21 cellular contexts compared by ENCODE assay signal in genomic region chr4:85703098-85703497, GRCh38.
DNase-seq lines count a peak whose midpoint lies in the region; TF ChIP-seq lines count a peak whose summit lies in the region.
"Had no signal": no experiment of that assay in that cellular context is flagged by ENCODE, and none has a peak within 500 bp of the region (broad histone marks: within the 10 kb centered on the region; RNA-seq: fewer than 3 reads in every experiment).

No MANE protein-coding gene starts in this region.

- H3K4me1 Mint-ChIP-seq in neural crest cell, result peaks cover 17% of the 10 kb centered on the region
- no peaks in the 10 kb centered on the region for H3K4me1 Mint-ChIP-seq in progenitor cell of endocrine pancreas (ENCODE audit: low read depth)
- H3K4me1 Mint-ChIP-seq: activated naive CD8-positive, alpha-beta T cell treated with anti-CD3 and anti-CD28 coated beads, Interleukin-2, amount 10 ng/mL, durations not matched to agents 7 days and 5 days; central memory CD8-positive, alpha-beta T cell had no signal

- no peaks in the 10 kb centered on the region for H3K36me3 ChIP-seq in Karpas-422 (ENCODE audit: insufficient read depth, low read length)
- H3K36me3 ChIP-seq: WERI-Rb-1 had no signal

- no peaks in the 10 kb centered on the region for H3K27me3 ChIP-seq in Karpas-422 (ENCODE audit: low read length)

- H3K27ac ChIP-seq in Karpas-422 (ENCODE audit: low read length), result peak overlapping the region; percentile 94
- H3K27ac ChIP-seq: parathyroid adenoma, WERI-Rb-1 had no signal

- H3K9me3 Mint-ChIP-seq in neural crest cell (peaks cover 3% of the 10 kb centered on the region), progenitor cell of endocrine pancreas (ENCODE audit: low read depth) (no peaks in the 10 kb centered on the region)
- H3K9me3 Mint-ChIP-seq: activated CD8-positive, alpha-beta T cell treated with anti-CD3 and anti-CD28 coated beads for 36 hours had no signal

- peaks cover 48% of the 10 kb centered on the region for H3K4me1 ChIP-seq in Karpas-422 (ENCODE audit: low read length)
- H3K4me1 ChIP-seq: parathyroid adenoma had no signal

- H3K27me3 Mint-ChIP-seq in neural crest cell (ENCODE audit: low read depth) (no peaks in the 10 kb centered on the region), progenitor cell of endocrine pancreas (no peaks in the 10 kb centered on the region)
- H3K27me3 Mint-ChIP-seq: activated CD8-positive, alpha-beta T cell treated with anti-CD3 and anti-CD28 coated beads for 36 hours; activated naive CD8-positive, alpha-beta T cell treated with anti-CD3 and anti-CD28 coated beads, Interleukin-2, amount 10 ng/mL, durations not matched to agents 7 days and 5 days; CD4-positive, alpha-beta T cell; central memory CD8-positive, alpha-beta T cell had no signal

- H3K36me3 Mint-ChIP-seq in neural crest cell (ENCODE audit: low read depth), result peaks cover 2% of the 10 kb centered on the region
- no peaks in the 10 kb centered on the region for H3K36me3 Mint-ChIP-seq in progenitor cell of endocrine pancreas (ENCODE audit: insufficient read depth)
- H3K36me3 Mint-ChIP-seq: activated naive CD8-positive, alpha-beta T cell treated with anti-CD3 and anti-CD28 coated beads, Interleukin-2, amount 10 ng/mL, durations not matched to agents 7 days and 5 days had no signal

- no peak overlapping the region for H2AFZ ChIP-seq in Karpas-422 (ENCODE audit: low read length)
- H2AFZ ChIP-seq: parathyroid adenoma had no signal

- H3K9me2 ChIP-seq in Karpas-422 (replicated peaks; ENCODE audit: insufficient read depth, low read length), result no peaks in the 10 kb centered on the region

- no peaks in the 10 kb centered on the region for H4K20me1 ChIP-seq in Karpas-422 (ENCODE audit: insufficient read depth, low read depth, low read length)

- DNase-seq in AG08395 (ENCODE audit: low spot score) (peak; percentile 21), Karpas-422 (no peak), choroid plexus epithelial cell (ENCODE audit: low read depth) (peak; percentile 25), neural crest cell (ENCODE audit: low read depth, low spot score) (no peak), amniotic stem cell (lab: John Stamatoyannopoulos, UW) (no peak), progenitor cell of endocrine pancreas (ENCODE audit: low spot score, unreplicated experiment) (no peak), NCI-H1436 treated with DMSO at 0.1 percent for 48 hours (lab: John Stamatoyannopoulos, UW) (no peak), activated gamma-delta T cell treated with Interleukin-2 at 50 U/mL for 16 hours (no peak)
- DNase-seq: activated CD8-positive, alpha-beta T cell treated with anti-CD3 and anti-CD28 coated beads for 36 hours; activated naive CD8-positive, alpha-beta T cell treated with anti-CD3 and anti-CD28 coated beads, Interleukin-2, amount 10 ng/mL, durations not matched to agents 7 days and 5 days; CD4-positive, alpha-beta T cell; DND-41; hypothalamus; left cardiac atrium; NCI-H187 treated with DMSO at 0.1 percent for 48 hours; NCI-H446 treated with DMSO at 0.1 percent for 48 hours; Right ventricle myocardium superior; stimulated activated naive CD8-positive, alpha-beta T cell treated with anti-CD3 and anti-CD28 coated beads, Interleukin-15, Interleukin-2, amounts not matched to agents 100 U/mL and 50 U/mL, for 24 hours; WERI-Rb-1 had no signal

- TF ChIP-seq CTCF in choroid plexus epithelial cell (conservative IDR thresholded peaks at IDR 0.05; ENCODE audit: low read depth, low read length), result no peak
- TF ChIP-seq CTCF in neural crest cell (conservative IDR thresholded peaks at IDR 0.05), result no peak
- TF ChIP-seq CTCF in progenitor cell of endocrine pancreas (IDR thresholded peaks at IDR 0.05; ENCODE audit: unreplicated experiment), result no peak

- peak overlapping the region; percentile 25 for H3K27ac Mint-ChIP-seq in neural crest cell (ENCODE audit: unreplicated experiment)
- H3K27ac Mint-ChIP-seq in progenitor cell of endocrine pancreas, result no peak overlapping the region
- H3K27ac Mint-ChIP-seq: activated CD8-positive, alpha-beta T cell treated with anti-CD3 and anti-CD28 coated beads for 36 hours; activated naive CD8-positive, alpha-beta T cell treated with anti-CD3 and anti-CD28 coated beads, Interleukin-2, amount 10 ng/mL, durations not matched to agents 7 days and 5 days; CD4-positive, alpha-beta T cell had no signal

- H3K9me3 ChIP-seq in Karpas-422 (ENCODE audit: low read length), result no peaks in the 10 kb centered on the region

- H3K4me3 ChIP-seq in Karpas-422 (ENCODE audit: low read length) (0 out of 2 replicates have a peak overlapping the region, but pooled peaks have one; percentile 19), choroid plexus epithelial cell (ENCODE audit: low read depth, low read length) (no peak overlapping the region)

- H3K79me2 ChIP-seq in Karpas-422 (ENCODE audit: low read length), result peaks cover 23% of the 10 kb centered on the region
- H3K79me2 ChIP-seq: parathyroid adenoma had no signal

- peak overlapping the region; percentile 61 for H3K4me2 ChIP-seq in Karpas-422 (ENCODE audit: low read depth, low read length, poor library complexity, severe bottlenecking)

- H3K4me3 Mint-ChIP-seq in neural crest cell (no peak overlapping the region), progenitor cell of endocrine pancreas (ENCODE audit: low read depth) (no peak overlapping the region)
- H3K4me3 Mint-ChIP-seq: activated CD8-positive, alpha-beta T cell treated with anti-CD3 and anti-CD28 coated beads for 36 hours; activated naive CD8-positive, alpha-beta T cell treated with anti-CD3 and anti-CD28 coated beads, Interleukin-2, amount 10 ng/mL, durations not matched to agents 7 days and 5 days; CD4-positive, alpha-beta T cell; central memory CD8-positive, alpha-beta T cell had no signal

- H3K9ac ChIP-seq in Karpas-422 (ENCODE audit: low read length), result 0 out of 2 replicates have a peak overlapping the region, but pooled peaks have one; percentile 26
- H3K9ac ChIP-seq: parathyroid adenoma had no signal

Comparison
In these comparisons a context has a peak if more than half of its experiments do, and no peak if none do; other contexts are left out.
1. DNase-seq: peak in AG08395 (single experiment) and choroid plexus epithelial cell (single experiment); none in Karpas-422 (single experiment), neural crest cell (single experiment), amniotic stem cell (single experiment), progenitor cell of endocrine pancreas (single experiment), NCI-H1436 treated with DMSO at 0.1 percent for 48 hours (single experiment) and activated gamma-delta T cell treated with Interleukin-2 at 50 U/mL for 16 hours (single experiment).